Comparison of ENCODE assay signal across 15 cellular contexts in the genomic region with DNA sequence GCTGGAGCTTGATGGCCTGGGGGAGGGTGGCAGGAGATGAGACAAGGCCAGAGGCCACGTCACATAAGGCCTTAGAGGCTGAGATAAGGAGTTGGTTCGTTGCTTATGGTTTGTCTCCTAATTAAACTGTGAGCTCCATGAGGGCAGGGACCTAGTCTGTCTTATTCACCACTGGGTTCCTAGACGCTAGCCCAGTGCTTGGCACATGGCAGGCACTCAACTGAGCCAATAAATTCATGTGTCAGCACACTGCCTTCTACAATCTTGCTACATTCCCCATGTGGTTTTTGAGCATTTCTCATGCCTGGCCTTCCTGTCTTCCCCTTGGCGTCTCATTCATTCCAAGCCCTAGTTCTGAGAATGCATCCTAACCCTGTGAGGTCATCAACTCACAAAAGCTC.
DNase-seq lines count a peak whose midpoint lies in the region; ATAC-seq, FAIRE-seq and TF ChIP-seq lines count a peak whose summit lies in the region.
"Had no signal": no experiment of that assay in that cellular context is flagged by ENCODE, and none has a peak within 500 bp of the region (broad histone marks: within the 10 kb centered on the region; RNA-seq: fewer than 3 reads in every experiment).

No MANE protein-coding gene starts in this region.

- intact Hi-C loops in Right ventricle myocardium inferior (cut with DNase I) (no loop called here), upper lobe of right lung (cut with DNase I) (no loop called here), posterior vena cava (cut with DNase I) (no loop called here), kidney (cut with DNase I) (no loop called here)

- no peaks in the 10 kb centered on the region for H3K36me3 ChIP-seq in right atrium auricular region
- no peaks in the 10 kb centered on the region for H3K36me3 ChIP-seq in upper lobe of right lung
- no peaks in the 10 kb centered on the region for H3K36me3 ChIP-seq in kidney (ENCODE audit: control insufficient read depth in 1 of 2, insufficient read depth in 2 of 2, low read length in 2 of 2)
- H3K36me3 ChIP-seq: colonic mucosa had no signal

- H3K4me3 ChIP-seq in right atrium auricular region, result no peak overlapping the region
- H3K4me3 ChIP-seq in upper lobe of right lung, result no peak overlapping the region
- H3K4me3 ChIP-seq in kidney (ENCODE audit: low read length in 2 of 2), result no peak overlapping the region
- H3K4me3 ChIP-seq: colonic mucosa had no signal

- H3K4me1 ChIP-seq in right atrium auricular region (no peaks in the 10 kb centered on the region), upper lobe of right lung (no peaks in the 10 kb centered on the region), kidney (ENCODE audit: control insufficient read depth in 1 of 2, insufficient read depth in 1 of 2, low read depth in 1 of 2, low read length in 2 of 2) (peaks cover 9 to 15% of the 10 kb centered on the region in 2 donors)
- H3K4me1 ChIP-seq: colonic mucosa had no signal

- no peak for DNase-seq in Right ventricle myocardium inferior (ENCODE audit: missing footprints)
- DNase-seq in right atrium auricular region (ENCODE audit: low spot score), result no peak
- peak; percentile 94 for DNase-seq in amniotic epithelial cell (ENCODE audit: low read depth)
- peak; percentile 76 for DNase-seq in hepatic stellate cell (ENCODE audit: low spot score)
- no peak for DNase-seq in upper lobe of right lung
- no peak for DNase-seq in posterior vena cava (ENCODE audit: low spot score)
- no peak for DNase-seq in kidney
- no peak for DNase-seq in LoVo (ENCODE audit: low spot score)
- DNase-seq: ACHN; activated CD4-positive, alpha-beta memory T cell treated with anti-CD3 and anti-CD28 coated beads, Interleukin-2, amount 10 ng/mL, durations not matched to agents 7 days and 5 days; activated naive CD4-positive, alpha-beta T cell; colonic mucosa; NCI-H2171 had no signal

- no peak overlapping the region for H3K9ac ChIP-seq in kidney (ENCODE audit: low read length in 2 of 2)

- ATAC-seq in Right ventricle myocardium inferior (peak; percentile 63), upper lobe of right lung (peak; percentile 7)

- no peak overlapping the region for H3K27ac ChIP-seq in right atrium auricular region
- H3K27ac ChIP-seq in upper lobe of right lung, result no peak overlapping the region
- no peak overlapping the region for H3K27ac ChIP-seq in kidney (ENCODE audit: low read depth in 2 of 2, low read length in 2 of 2)
- H3K27ac ChIP-seq: colonic mucosa had no signal

- no peak for TF ChIP-seq CTCF in right atrium auricular region (IDR thresholded peaks at IDR 0.05)
- TF ChIP-seq CTCF in upper lobe of right lung (IDR thresholded peaks at IDR 0.05), result no peak
- TF ChIP-seq CTCF in kidney (IDR thresholded peaks at IDR 0.05; ENCODE audit: borderline replicate concordance, extremely low read depth, insufficient read depth), result no peak

- no peaks in the 10 kb centered on the region for H3K27me3 ChIP-seq in right atrium auricular region
- H3K27me3 ChIP-seq in upper lobe of right lung, result no peaks in the 10 kb centered on the region
- H3K27me3 ChIP-seq: colonic mucosa had no signal

- FAIRE-seq in kidney (lab: Jason Lieb, UNC), result no peak
- FAIRE-seq: frontal cortex, urothelium cell line had no signal

- no peaks in the 10 kb centered on the region for H3K9me3 ChIP-seq in right atrium auricular region
- no peaks in the 10 kb centered on the region for H3K9me3 ChIP-seq in upper lobe of right lung
- H3K9me3 ChIP-seq in kidney (ENCODE audit: control insufficient read depth in 1 of 2, low read length in 2 of 2), result no peaks in the 10 kb centered on the region
- H3K9me3 ChIP-seq: colonic mucosa had no signal

Comparison
In these comparisons a context has a peak if more than half of its experiments do, and no peak if none do; other contexts are left out.
1. DNase-seq: peak in amniotic epithelial cell (single experiment) and hepatic stellate cell (single experiment); none in Right ventricle myocardium inferior (single experiment), right atrium auricular region (single experiment), upper lobe of right lung (single experiment), posterior vena cava (single experiment), kidney (single experiment) and LoVo (single experiment).